In genomic region chr14:23089498-23090253, GRCh38 we compare ENCODE assay signal across 19 cellular contexts. TPM values are rescaled to one million over a fixed set of nuclear protein-coding genes. Genes with fewer than 3 reads are reported as not detected.
DNase-seq lines count a peak whose midpoint lies in the region; ATAC-seq and TF ChIP-seq lines count a peak whose summit lies in the region.
"Had no signal": no experiment of that assay in that cellular context is flagged by ENCODE, and none has a peak within 500 bp of the region (broad histone marks: within the 10 kb centered on the region; RNA-seq: fewer than 3 reads in every experiment).

No MANE protein-coding gene starts in this region.

- H3K27ac Mint-ChIP-seq in HFFc6 = peak overlapping the region; percentile 56; the same call in 1 of the 2 replicates
- H3K27ac Mint-ChIP-seq in stimulated activated naive B cell treated with anti-CD40 and anti-IgM and Interleukin-4, amounts not matched to agents 10 μg/mL and 1 μg/mL and 100 μg/mL, for 72 hours = peak overlapping the region; percentile 20

- H3K4me1 Mint-ChIP-seq in HFFc6 (ENCODE audit: low read depth) = peaks cover 54% of the 10 kb centered on the region
- peaks cover 20 to 29% of the 10 kb centered on the region in 2 donors for H3K4me1 Mint-ChIP-seq in stimulated activated naive B cell treated with anti-CD40 and anti-IgM and Interleukin-4, amounts not matched to agents 10 μg/mL and 1 μg/mL and 100 μg/mL, for 72 hours

- TF ChIP-seq CTCF in HFFc6 (IDR thresholded peaks at IDR 0.05) = no peak

- H3K36me3 Mint-ChIP-seq in HFFc6 (ENCODE audit: low read depth) = peaks cover 41% of the 10 kb centered on the region
- peaks cover 30 to 49% of the 10 kb centered on the region in 2 donors for H3K36me3 Mint-ChIP-seq in stimulated activated naive B cell treated with anti-CD40 and anti-IgM and Interleukin-4, amounts not matched to agents 10 μg/mL and 1 μg/mL and 100 μg/mL, for 72 hours

- ATAC-seq in stimulated activated naive B cell treated with anti-CD40 and anti-IgM and Interleukin-4, amounts not matched to agents 10 μg/mL and 1 μg/mL and 100 μg/mL, for 72 hours (replicated peaks) = no peak
- no peak for ATAC-seq in HG03439 (IDR thresholded peaks at IDR 0.05; ENCODE audit: unreplicated experiment)

- no peak overlapping the region for H3K4me3 Mint-ChIP-seq in HFFc6
- no peak overlapping the region for H3K4me3 Mint-ChIP-seq in stimulated activated naive B cell treated with anti-CD40 and anti-IgM and Interleukin-4, amounts not matched to agents 10 μg/mL and 1 μg/mL and 100 μg/mL, for 72 hours
- H3K4me3 Mint-ChIP-seq: CD14-positive monocyte had no signal

- H3K27me3 Mint-ChIP-seq in HFFc6 (ENCODE audit: insufficient read depth) = no peaks in the 10 kb centered on the region
- H3K27me3 Mint-ChIP-seq in stimulated activated naive B cell treated with anti-CD40 and anti-IgM and Interleukin-4, amounts not matched to agents 10 μg/mL and 1 μg/mL and 100 μg/mL, for 72 hours = no peaks in the 10 kb centered on the region

- peak; percentile 37 for DNase-seq in activated CD8-positive, alpha-beta memory T cell treated with anti-CD3 and anti-CD28 coated beads for 24 hours
- no peak for DNase-seq in activated CD8-positive, alpha-beta memory T cell treated with anti-CD3 and anti-CD28 coated beads, Interleukin-2, amount 50 U/mL, for 48 hours
- DNase-seq in HFFc6 = no peak
- DNase-seq in ecto neural progenitor cell (ENCODE audit: low spot score) = peak; percentile 22
- DNase-seq in stimulated activated naive B cell treated with anti-CD40 and anti-IgM and Interleukin-4, amounts not matched to agents 10 μg/mL and 1 μg/mL and 100 μg/mL, for 72 hours = no peak
- no peak for DNase-seq in mucosa of gallbladder (ENCODE audit: low spot score)
- DNase-seq in stimulated activated CD4-positive, alpha-beta T cell treated with anti-CD3 and anti-CD28 coated beads, Interleukin-4, amount 100 ng/mL, for 4 hours = no peak
- DNase-seq: H7, MV-4-11, NCI-H1417 treated with DMSO at 0.1 percent for 48 hours, NCI-H2029, NCI-H2171 treated with DMSO at 0.1 percent for 48 hours, NCI-H510A, Peyer's patch, Right ventricle myocardium superior had no signal

- H3K9me3 Mint-ChIP-seq in HFFc6 = no peaks in the 10 kb centered on the region
- no peaks in the 10 kb centered on the region for H3K9me3 Mint-ChIP-seq in stimulated activated naive B cell treated with anti-CD40 and anti-IgM and Interleukin-4, amounts not matched to agents 10 μg/mL and 1 μg/mL and 100 μg/mL, for 72 hours
- H3K9me3 Mint-ChIP-seq: CD14-positive monocyte had no signal

RNA-seq across cellular contexts. Expression of gene ACIN1, which starts 5.3 kb away (rescaled TPM):
- total RNA-seq in HFFc6 (2021; fragmentation: NEBNext Ultra II Directional; extraction: Animal tissue kit (Norgen Biotek cat#: 25700)) = 100 to 1,000 TPM; 128 to 150 (median 142) TPM
- 196 TPM for total RNA-seq in mucosa of gallbladder

RNA-seq across cellular contexts. Expression of gene C14orf119, which starts 5.6 kb away (rescaled TPM):
- total RNA-seq in HFFc6 (2021; fragmentation: NEBNext Ultra II Directional; extraction: Animal tissue kit (Norgen Biotek cat#: 25700)) = 100 to 1,000 TPM in 4 of 6 experiments, 10 to 100 TPM in 2; 85.0 to 117 (median 103) TPM
- 46.1 TPM for total RNA-seq in mucosa of gallbladder

RNA-seq across cellular contexts. Expression of gene CIROP, which starts 15.1 kb away (rescaled TPM):
- total RNA-seq in HFFc6 (2021; fragmentation: NEBNext Ultra II Directional; extraction: Animal tissue kit (Norgen Biotek cat#: 25700)) = not detected
- not detected for total RNA-seq in mucosa of gallbladder
- total RNA-seq: A172, LHCN-M2, Peyer's patch, Right ventricle myocardium superior had no signal

RNA-seq across cellular contexts. Expression of gene CEBPE, which starts 29.4 kb away (rescaled TPM):
- total RNA-seq in HFFc6 (2021; fragmentation: NEBNext Ultra II Directional; extraction: Animal tissue kit (Norgen Biotek cat#: 25700)) = not detected
- 0.20 TPM for total RNA-seq in mucosa of gallbladder
- total RNA-seq: A172, H7, Peyer's patch, Right ventricle myocardium superior had no signal

RNA-seq across cellular contexts. Expression of gene CDH24, which starts 32.4 kb away (rescaled TPM):
- 10 to 100 TPM in 1 of 6 experiments, 1 to 10 TPM in 5; 6.4 to 11.2 (median 8.3) TPM for total RNA-seq in HFFc6 (2021; fragmentation: NEBNext Ultra II Directional; extraction: Animal tissue kit (Norgen Biotek cat#: 25700))
- total RNA-seq in mucosa of gallbladder = 22.1 TPM

Comparison
In these comparisons a context has a peak if more than half of its experiments do, and no peak if none do; other contexts are left out.
1. DNase-seq: peak in activated CD8-positive, alpha-beta memory T cell treated with anti-CD3 and anti-CD28 coated beads for 24 hours (single experiment) and ecto neural progenitor cell (single experiment); none in activated CD8-positive, alpha-beta memory T cell treated with anti-CD3 and anti-CD28 coated beads, Interleukin-2, amount 50 U/mL, for 48 hours (single experiment), HFFc6 (single experiment), stimulated activated naive B cell treated with anti-CD40 and anti-IgM and Interleukin-4, amounts not matched to agents 10 μg/mL and 1 μg/mL and 100 μg/mL, for 72 hours (single experiment), mucosa of gallbladder (single experiment) and stimulated activated CD4-positive, alpha-beta T cell treated with anti-CD3 and anti-CD28 coated beads, Interleukin-4, amount 100 ng/mL, for 4 hours (0 of 2).